1 cellular context compared by ENCODE assay signal in genomic region chr16:74107795-74108610, GRCh38.
TF ChIP-seq lines count a peak whose summit lies in the region.

No MANE protein-coding gene starts in this region.

TF ChIP-seq in H1, 55 proteins besides CTCF, POLR2A, EP300 and RAD21 (continued from another document):
- no peak for TF ChIP-seq CHD7 (IDR thresholded peaks at IDR 0.05; ENCODE audit: insufficient replicate concordance, low read length)
